In the genomic region with DNA sequence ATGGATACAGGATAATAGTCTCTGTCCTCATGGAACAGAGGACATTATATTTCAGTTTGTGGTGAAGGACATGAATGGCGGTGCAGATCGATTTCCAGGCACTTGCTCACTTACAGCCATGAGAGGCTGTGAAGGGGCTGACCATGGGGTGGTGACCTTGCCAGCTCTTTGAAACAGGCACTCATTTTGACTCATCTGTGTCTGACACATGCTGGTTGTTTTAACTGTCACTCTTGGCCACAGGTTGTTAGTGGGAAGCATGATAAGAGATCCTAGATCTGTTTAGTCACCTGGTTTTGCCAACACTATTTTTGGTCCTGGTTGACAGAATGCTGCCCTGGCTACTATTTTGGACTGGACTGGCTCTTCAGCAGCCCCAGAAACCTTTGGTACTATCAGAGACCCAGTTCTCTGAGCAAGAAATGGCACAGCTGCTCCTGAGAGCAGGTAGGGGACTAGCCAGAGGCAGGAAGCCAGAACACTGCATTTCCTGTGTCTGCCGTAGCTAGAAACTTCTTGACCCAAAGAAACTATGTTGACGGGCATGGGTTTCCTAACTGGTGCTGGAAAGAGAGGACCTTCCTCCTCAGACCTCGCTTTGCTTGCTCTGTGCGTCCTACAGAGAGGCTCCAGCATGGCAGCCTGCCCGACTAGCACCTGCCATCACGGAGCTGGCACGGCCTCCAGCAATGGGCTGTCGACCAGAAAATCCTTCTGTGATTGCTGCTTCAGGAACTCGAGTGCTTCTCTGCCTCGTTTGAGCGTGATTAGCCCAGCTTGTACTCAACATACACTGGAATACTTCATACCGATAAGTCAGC, we compare ENCODE assay signal across 1 cellular context.
TF ChIP-seq lines count a peak whose summit lies in the region.

No MANE protein-coding gene starts in this region.

TF ChIP-seq in K562, 482 proteins besides CTCF, POLR2A, EP300 and RAD21 (continued from another document):
- peak; percentile 71 for TF ChIP-seq FOSL1 (tag; conservative IDR thresholded peaks at IDR 0.05)
- peak; percentile 15; the same call in 1 of the 2 replicates for TF ChIP-seq CBFA2T3 (IDR thresholded peaks at IDR 0.05)
